24 cellular contexts compared by ENCODE assay signal in genomic region chr13:25905411-25906010, GRCh38.
DNase-seq lines count a peak whose midpoint lies in the region; ATAC-seq, FAIRE-seq and TF ChIP-seq lines count a peak whose summit lies in the region.
"Had no signal": no experiment of that assay in that cellular context is flagged by ENCODE, and none has a peak within 500 bp of the region (broad histone marks: within the 10 kb centered on the region; RNA-seq: fewer than 3 reads in every experiment).

No MANE protein-coding gene starts in this region.

- H3K27ac ChIP-seq in DND-41 (ENCODE audit: low read length) (peak overlapping the region; percentile 66), OCI-LY3 (ENCODE audit: low read length) (no peak overlapping the region), endothelial cell of umbilical vein (ENCODE audit: insufficient read depth, low read depth, low read length) (no peak overlapping the region), transverse colon (peak overlapping the region in 3 of 4 donors; percentile 19 to 32 (median 29))
- H3K27ac ChIP-seq: gastrocnemius medialis, HL-60, SK-N-MC, tibial artery had no signal

- H3K27me3 ChIP-seq in DND-41 (ENCODE audit: insufficient read depth, low read length, poor library complexity) (no peaks in the 10 kb centered on the region), OCI-LY3 (ENCODE audit: low read depth, low read length) (no peaks in the 10 kb centered on the region), endothelial cell of umbilical vein (ENCODE audit: control insufficient read depth in 2 of 2, insufficient read depth in 2 of 2, low read length in 2 of 2) (peaks cover 2 to 7% of the 10 kb centered on the region in 2 experiments), transverse colon (no peaks in the 10 kb centered on the region)
- H3K27me3 ChIP-seq: gastrocnemius medialis, tibial artery had no signal

- no peak overlapping the region for H3K4me3 ChIP-seq in DND-41 (ENCODE audit: low read depth in 1 of 2, low read length in 2 of 2)
- no peak overlapping the region for H3K4me3 ChIP-seq in OCI-LY3 (ENCODE audit: low read length)
- H3K4me3 ChIP-seq in endothelial cell of umbilical vein (replicated peaks in 1 of 3; ENCODE audit: insufficient read depth in 1 of 3, low read depth in 1 of 3, low read length in 3 of 3), result no peak overlapping the region
- H3K4me3 ChIP-seq in transverse colon, result no peak overlapping the region
- H3K4me3 ChIP-seq: gastrocnemius medialis, SK-N-MC, tibial artery had no signal

- CTCF ChIA-PET in endothelial cell of umbilical vein (lab: Charles Lee), result no interaction called here

- no peak for ATAC-seq in DND-41 (ENCODE audit: insufficient read depth, low read depth)
- ATAC-seq: esophagus mucosa; gastrocnemius medialis; Panc1; stimulated activated naive CD8-positive, alpha-beta T cell treated with anti-CD3 and anti-CD28 coated beads, Interleukin-15, Interleukin-2, amounts not matched to agents 100 U/mL and 50 U/mL, for 24 hours had no signal

- DNase-seq in DND-41 (no peak), endothelial cell of umbilical vein (ENCODE audit: low read depth, low spot score) (peak; percentile 11), transverse colon (peak; percentile 62), cerebellar nuclear complex (lab: John Stamatoyannopoulos, UW) (no peak), DMS153 treated with DMSO at 0.1 percent for 48 hours (lab: John Stamatoyannopoulos, UW; ENCODE audit: unreplicated experiment) (no peak)
- DNase-seq in activated CD8-positive, alpha-beta memory T cell treated with anti-CD3 and anti-CD28 coated beads, Interleukin-2, amount 50 U/mL, for 48 hours, result no peak
- DNase-seq: activated CD4-positive, alpha-beta T cell treated with anti-CD3 and anti-CD28 coated beads, Interleukin-2, amount 50 U/mL, for 4 hours; effector CD4-positive, alpha-beta T cell; gastrocnemius medialis; HFFc6; kidney glomerular epithelial cell; NCI-H1436 treated with DMSO at 0.1 percent for 48 hours; NCI-H2171 treated with DMSO at 0.1 percent for 48 hours; NCI-H82; stimulated activated CD4-positive, alpha-beta T cell treated with anti-CD3 and anti-CD28 coated beads, Interleukin-2, amount 100 ng/mL, for 48 hours; stimulated activated naive CD8-positive, alpha-beta T cell treated with anti-CD3 and anti-CD28 coated beads, Interleukin-15, Interleukin-2, amounts not matched to agents 100 U/mL and 50 U/mL, for 24 hours; tibial artery had no signal

- WGBS in transverse colon (ENCODE audit: low coverage in 1 of 2), 2 donors, result 77 to 83% methylated on average over 6 to 11 of the region's 11 CpGs

- H3K36me3 ChIP-seq in DND-41 (ENCODE audit: insufficient read depth, low read length), result no peaks in the 10 kb centered on the region
- H3K36me3 ChIP-seq in OCI-LY3 (replicated peaks; ENCODE audit: low read depth, low read length), result no peaks in the 10 kb centered on the region
- H3K36me3 ChIP-seq in endothelial cell of umbilical vein (ENCODE audit: control insufficient read depth in 2 of 2, extremely low read depth in 1 of 2, insufficient read depth in 2 of 2, low read length in 2 of 2), result no peaks in the 10 kb centered on the region
- H3K36me3 ChIP-seq in transverse colon, result no peaks in the 10 kb centered on the region
- H3K36me3 ChIP-seq: gastrocnemius medialis, tibial artery had no signal

- H3K4me1 ChIP-seq in DND-41 (ENCODE audit: insufficient read depth, low read length) (peaks cover 65% of the 10 kb centered on the region), OCI-LY3 (ENCODE audit: low read length) (peaks cover 43% of the 10 kb centered on the region), endothelial cell of umbilical vein (ENCODE audit: control insufficient read depth, extremely low read depth, insufficient read depth, low read length) (peaks cover 13% of the 10 kb centered on the region), transverse colon (peaks cover 0 to 14% (median 6%) of the 10 kb centered on the region in 4 donors)
- H3K4me1 ChIP-seq: gastrocnemius medialis, tibial artery had no signal

- no peaks in the 10 kb centered on the region for H4K20me1 ChIP-seq in DND-41 (ENCODE audit: insufficient read depth, low read length)
- no peaks in the 10 kb centered on the region for H4K20me1 ChIP-seq in OCI-LY3 (ENCODE audit: insufficient read depth, low read length)
- no peaks in the 10 kb centered on the region for H4K20me1 ChIP-seq in endothelial cell of umbilical vein (replicated peaks; ENCODE audit: control insufficient read depth, extremely low read depth, insufficient read depth, low read length)

- TF ChIP-seq EP300 in transverse colon (IDR thresholded peaks at IDR 0.05; ENCODE audit: low read depth), result no peak

- POLR2A ChIA-PET in endothelial cell of umbilical vein (lab: Charles Lee), result no interaction called here

- H3K4me2 ChIP-seq in DND-41 (ENCODE audit: insufficient read depth, low read length), result peak overlapping the region; percentile 27
- H3K4me2 ChIP-seq in OCI-LY3 (ENCODE audit: low read length), result peak overlapping the region; percentile 49; the same call in 1 of the 2 replicates
- no peak overlapping the region for H3K4me2 ChIP-seq in endothelial cell of umbilical vein (ENCODE audit: insufficient read depth, low read length)

- H3K79me2 ChIP-seq in DND-41 (ENCODE audit: insufficient read depth, low read length) (no peaks in the 10 kb centered on the region), OCI-LY3 (ENCODE audit: low read length) (no peaks in the 10 kb centered on the region), endothelial cell of umbilical vein (ENCODE audit: control insufficient read depth, insufficient read depth, low read length) (no peaks in the 10 kb centered on the region)

- H2AFZ ChIP-seq in DND-41 (ENCODE audit: low read depth, low read length) (peak overlapping the region; percentile 57), OCI-LY3 (ENCODE audit: low read depth, low read length) (no peak overlapping the region), endothelial cell of umbilical vein (ENCODE audit: low read depth, low read length) (no peak overlapping the region)

- no TSS peak for BruUV-seq in endothelial cell of umbilical vein (replicated peaks; lab: Mats Ljungman, UMichigan)

- H3K9me3 ChIP-seq in DND-41 (ENCODE audit: insufficient read depth, low read length, severe bottlenecking) (no peaks in the 10 kb centered on the region), OCI-LY3 (ENCODE audit: insufficient read depth, low read length) (no peaks in the 10 kb centered on the region; the same call in 1 of the 2 replicates), endothelial cell of umbilical vein (replicated peaks; ENCODE audit: control insufficient read depth, insufficient read depth, low read length) (no peaks in the 10 kb centered on the region), transverse colon (no peaks in the 10 kb centered on the region)
- H3K9me3 ChIP-seq: gastrocnemius medialis, tibial artery had no signal

- dilution Hi-C loops in endothelial cell of umbilical vein (cut with MboI; ENCODE audit: extremely low pct_ligation_motif_present, low sequenced_read_pairs), result no loop called here

- intact Hi-C loops in endothelial cell of umbilical vein (cut with micrococcal nuclease) (no loop called here), transverse colon (cut with DNase I; ENCODE audit: low total_unique reads) (no loop called here)

- in situ Hi-C loops in transverse colon (cut with MboI; ENCODE audit: low pct_ligation_motif_present in 1 of 4, low pct_unique_long_range_greater_than_20kb in 1 of 4, low sequenced_read_pairs in 3 of 4), result no loop called here

- TF ChIP-seq CTCF in DND-41 (IDR thresholded peaks at IDR 0.05; ENCODE audit: borderline replicate concordance, extremely low read depth, low read length, poor library complexity, severe bottlenecking) (no peak), OCI-LY3 (IDR thresholded peaks at IDR 0.05; ENCODE audit: low read depth, low read length) (no peak), endothelial cell of umbilical vein (IDR thresholded peaks at IDR 0.05; ENCODE audit: extremely low read depth in 1 of 2, insufficient read depth in 1 of 2, low read depth in 1 of 2, low read length in 2 of 2) (no peak), transverse colon (IDR thresholded peaks at IDR 0.05) (no peak)

- TF ChIP-seq POLR2A in endothelial cell of umbilical vein (IDR thresholded peaks at IDR 0.05; ENCODE audit: low read depth, low read length), result no peak
- TF ChIP-seq POLR2A in transverse colon (IDR thresholded peaks at IDR 0.05), result no peak

- peaks cover 2% of the 10 kb centered on the region for H3K9me1 ChIP-seq in endothelial cell of umbilical vein (replicated peaks; ENCODE audit: control insufficient read depth, extremely low read depth, insufficient read depth, low read length)

- H3K9ac ChIP-seq in DND-41 (ENCODE audit: low read depth, low read length), result peak overlapping the region; percentile 14
- H3K9ac ChIP-seq in OCI-LY3 (ENCODE audit: low read length), result no peak overlapping the region
- no peak overlapping the region for H3K9ac ChIP-seq in endothelial cell of umbilical vein (replicated peaks; ENCODE audit: extremely low read depth, insufficient read depth, low read length)

- no peak for FAIRE-seq in endothelial cell of umbilical vein (lab: Jason Lieb, UNC)
- FAIRE-seq: D721Med, G401.6 had no signal

TF ChIP-seq in endothelial cell of umbilical vein, 7 proteins besides CTCF, POLR2A, EP300 and RAD21:
- no peak for TF ChIP-seq MAX (IDR thresholded peaks at IDR 0.05; ENCODE audit: insufficient read depth, insufficient read length)
- TF ChIP-seq GATA2 (IDR thresholded peaks at IDR 0.05; ENCODE audit: insufficient read depth, insufficient read length, low read depth, low read length), result no peak
- TF ChIP-seq FOS (IDR thresholded peaks at IDR 0.05; ENCODE audit: borderline replicate concordance, insufficient read depth, low read length), result no peak
- TF ChIP-seq MYC (IDR thresholded peaks at IDR 0.05; ENCODE audit: low read depth, low read length), result no peak
- TF ChIP-seq POLR2AphosphoS5 (IDR thresholded peaks at IDR 0.05; ENCODE audit: insufficient read depth, low read depth, low read length), result no peak
- no peak for TF ChIP-seq EZH2 (IDR thresholded peaks at IDR 0.05; ENCODE audit: borderline replicate concordance, low read depth, low read length, severe bottlenecking)
- no peak for TF ChIP-seq JUN (IDR thresholded peaks at IDR 0.05; ENCODE audit: borderline replicate concordance, insufficient read depth, insufficient read length, low read depth)

Comparison
In these comparisons a context has a peak if more than half of its experiments do, and no peak if none do; other contexts are left out.
1. DNase-seq: peak in endothelial cell of umbilical vein (single experiment) and transverse colon (single experiment); none in DND-41 (single experiment), cerebellar nuclear complex (0 of 2), activated CD8-positive, alpha-beta memory T cell treated with anti-CD3 and anti-CD28 coated beads, Interleukin-2, amount 50 U/mL, for 48 hours (single experiment) and DMS153 treated with DMSO at 0.1 percent for 48 hours (single experiment).
2. H3K27ac ChIP-seq: peak in DND-41 (single experiment) and transverse colon (3 of 4); none in OCI-LY3 (single experiment) and endothelial cell of umbilical vein (single experiment).